8 cellular contexts compared by ENCODE assay signal in the genomic region with DNA sequence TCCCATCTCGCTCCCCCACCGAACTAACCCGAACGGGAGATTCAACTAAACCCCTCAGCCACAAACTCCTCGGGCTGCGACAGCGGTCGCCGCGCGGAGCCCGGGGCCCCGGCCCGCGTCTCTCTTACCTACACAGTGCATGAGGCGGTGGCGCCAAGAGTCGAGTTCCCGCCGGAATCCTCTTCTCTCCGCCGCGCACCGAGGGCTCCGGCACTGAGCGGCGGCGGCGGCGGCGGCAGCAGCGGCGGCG. TPM values are rescaled to one million over a fixed set of nuclear protein-coding genes. Genes with fewer than 3 reads are reported as not detected.
DNase-seq lines count a peak whose midpoint lies in the region; ATAC-seq, FAIRE-seq and TF ChIP-seq lines count a peak whose summit lies in the region.

No MANE protein-coding gene starts in this region.

- intact Hi-C loops in HepG2 (cut with micrococcal nuclease; ENCODE audit: unreplicated experiment) = no loop called here
- intact Hi-C loops in transverse colon (cut with DNase I; ENCODE audit: low total_unique reads) = no loop called here

- TF ChIP-seq EP300 in HepG2 (IDR thresholded peaks at IDR 0.05; ENCODE audit: low read depth in 2 of 2, low read length in 2 of 2) (no peak), HepG2 (CRISPR knock-in tag; IDR thresholded peaks at IDR 0.05; ENCODE audit: borderline replicate concordance) (no peak), transverse colon (IDR thresholded peaks at IDR 0.05; ENCODE audit: low read depth) (no peak)

- TF ChIP-seq CTCF in astrocyte of the cerebellum (IDR thresholded peaks at IDR 0.05; ENCODE audit: low read depth, low read length, missing control alignments) (no peak), HepG2 (CRISPR knock-in tag; IDR thresholded peaks at IDR 0.05) (no peak), transverse colon (IDR thresholded peaks at IDR 0.05) (no peak)

- H2AFZ ChIP-seq in HepG2 (ENCODE audit: low read length) = no peak overlapping the region

- ATAC-seq in HG03432 (IDR thresholded peaks at IDR 0.05; ENCODE audit: unreplicated experiment) (peak; percentile 16), HepG2 (peak; percentile 4; the same call in 1 of the 3 replicates)

- no peaks in the 10 kb centered on the region for H3K9me3 Mint-ChIP-seq in activated T-cell treated with anti-CD3 and anti-CD28 coated beads, Interleukin-2, amount 50 U/mL, for 24 hours

- H3K27me3 Mint-ChIP-seq in activated T-cell treated with anti-CD3 and anti-CD28 coated beads, Interleukin-2, amount 50 U/mL, for 24 hours = peaks cover 37% of the 10 kb centered on the region

- peak overlapping the region; percentile 96 for H3K27ac ChIP-seq in HepG2 (ENCODE audit: extremely low read length, insufficient read depth, low read length)
- peak overlapping the region; percentile 94 to 98 (median 96) for H3K27ac ChIP-seq in transverse colon

- peaks cover 20% of the 10 kb centered on the region for H4K20me1 ChIP-seq in HepG2 (ENCODE audit: insufficient read depth, low read length)

- H3K4me2 ChIP-seq in HepG2 (ENCODE audit: low read depth, low read length) = peak overlapping the region; percentile 45; the same call in 1 of the 2 replicates

- H3K9me3 ChIP-seq in HepG2 (ENCODE audit: low read length) (no peaks in the 10 kb centered on the region), transverse colon (no peaks in the 10 kb centered on the region)

- no peak for DNase-seq in activated T-cell treated with anti-CD3 and anti-CD28 coated beads, Interleukin-2, amount 50 U/mL, for 24 hours
- no peak for DNase-seq in activated T-cell treated with anti-CD3 and anti-CD28 coated beads, Interleukin-2, amount 50 U/mL, for 48 hours
- no peak for DNase-seq in astrocyte of the cerebellum (ENCODE audit: low read depth)
- no peak for DNase-seq in HepG2 (ENCODE audit: low spot score)
- no peak for DNase-seq in transverse colon
- no peak for DNase-seq in HCEC 1CT
- no peak for DNase-seq in SIG-M5 treated with dmso at 0.1 percent for 504 hours (lab: John Stamatoyannopoulos, UW; ENCODE audit: unreplicated experiment)

- peak overlapping the region; percentile 87 for H3K9ac ChIP-seq in HepG2 (ENCODE audit: insufficient read depth, low read depth, low read length)

- H3K4me3 ChIP-seq in astrocyte of the cerebellum (ENCODE audit: low read depth, low read length) = peak overlapping the region; percentile 75
- peak overlapping the region; percentile 89 to 97 (median 93) for H3K4me3 ChIP-seq in HepG2 (replicated peaks in 1 of 3; ENCODE audit: insufficient read depth in 1 of 3, low read depth in 2 of 3, low read length in 3 of 3)
- peak overlapping the region; percentile 83 to 92 (median 87) for H3K4me3 ChIP-seq in transverse colon

- H3K4me1 ChIP-seq in HepG2 (ENCODE audit: insufficient read depth, low read length) (peaks cover 21% of the 10 kb centered on the region), transverse colon (peaks cover 8 to 21% (median 10%) of the 10 kb centered on the region in 4 donors)

- no CpG with 5 or more reads among the region's 34 CpGs for WGBS in HepG2 (ENCODE audit: low lambda C conversion rate)
- WGBS in transverse colon (ENCODE audit: low coverage in 1 of 2), 2 donors = 0% methylated on average over 32 of the region's 34 CpGs; no CpG with 5 or more reads in 1 of the 2 donors

- in situ Hi-C loops in astrocyte of the cerebellum (cut with HindIII; ENCODE audit: low sequenced_read_pairs) = no loop called here
- in situ Hi-C loops in HepG2 (cut with HindIII; ENCODE audit: extremely low pct_ligation_motif_present, low pct_unique_long_range_greater_than_20kb) = loop anchor here (10.0 to 25.0 kb wide), 2 partner anchors 207 to 459 kb away; partner anchors contain the start of genes DCAF16 and NCAPG
- in situ Hi-C loops in transverse colon (cut with MboI; ENCODE audit: low pct_ligation_motif_present in 1 of 4, low pct_unique_long_range_greater_than_20kb in 1 of 4, low sequenced_read_pairs in 3 of 4) = loop anchor here in 3 of 4 donors (5.0 to 25.0 kb wide), 3 partner anchors 214 to 459 kb away; partner anchors contain the start of gene LAP3 (in 2 of the 3)

- H3K27me3 ChIP-seq in HepG2 (ENCODE audit: control insufficient read depth in 1 of 2, insufficient read depth in 2 of 2, low read length in 2 of 2) (peaks cover 0 to 15% of the 10 kb centered on the region in 2 experiments; a peak in 1 of 5 replicates), transverse colon (no peaks in the 10 kb centered on the region)

- TF ChIP-seq POLR2A in HepG2 (IDR thresholded peaks at IDR 0.05; ENCODE audit: insufficient read depth in 1 of 2, low read depth in 2 of 2, low read length in 2 of 2) = no peak; a peak in 1 of 4 replicates
- TF ChIP-seq POLR2A in transverse colon (IDR thresholded peaks at IDR 0.05) = peak; percentile 77

- H3K36me3 ChIP-seq in HepG2 (replicated peaks in 1 of 2; ENCODE audit: control insufficient read depth in 1 of 2, insufficient read depth in 2 of 2, low read length in 2 of 2) = no peaks in the 10 kb centered on the region
- no peaks in the 10 kb centered on the region for H3K36me3 ChIP-seq in transverse colon

- H3K27ac Mint-ChIP-seq in activated T-cell treated with anti-CD3 and anti-CD28 coated beads, Interleukin-2, amount 50 U/mL, for 24 hours = peak overlapping the region; percentile 84

- no peak for FAIRE-seq in HepG2 (lab: Jason Lieb, UNC)

- POLR2A ChIA-PET in HepG2 (lab: Yijun Ruan, JAX) = interaction anchor here (1.3 kb wide), 1 partner anchor 211 kb away, joined by 7 read pairs; the partner anchor contains the start of gene DCAF16

- peaks cover 8% of the 10 kb centered on the region for H3K36me3 Mint-ChIP-seq in activated T-cell treated with anti-CD3 and anti-CD28 coated beads, Interleukin-2, amount 50 U/mL, for 24 hours (ENCODE audit: low read depth)

- CTCF ChIA-PET in HepG2 (lab: Yijun Ruan, JAX; ENCODE audit: low intra/inter-chr PET ratio, low total read pairs) = no interaction called here

- peaks cover 44% of the 10 kb centered on the region for H3K79me2 ChIP-seq in HepG2 (ENCODE audit: insufficient read depth, low read length)

- peaks cover 21% of the 10 kb centered on the region for H3K4me1 Mint-ChIP-seq in activated T-cell treated with anti-CD3 and anti-CD28 coated beads, Interleukin-2, amount 50 U/mL, for 24 hours (ENCODE audit: low read depth)

- no peak for TF ChIP-seq RAD21 in HepG2 (CRISPR knock-in tag; IDR thresholded peaks at IDR 0.05)

- H3K4me3 Mint-ChIP-seq in activated T-cell treated with anti-CD3 and anti-CD28 coated beads, Interleukin-2, amount 50 U/mL, for 24 hours = peak overlapping the region; percentile 84

- no TSS peak for BruUV-seq in HepG2 (replicated peaks; lab: Mats Ljungman, UMichigan)

TF ChIP-seq in HepG2, 621 proteins besides CTCF, POLR2A, EP300 and RAD21 (continues in another document):
- TF ChIP-seq YY1 (IDR thresholded peaks at IDR 0.05; ENCODE audit: insufficient read depth, insufficient replicate concordance, low read depth, low read length) (peak; percentile 87), ZNF776 (CRISPR knock-in tag; IDR thresholded peaks at IDR 0.05) (peak; percentile 35; the same call in 1 of the 2 replicates), SMARCE1 (IDR thresholded peaks at IDR 0.05; ENCODE audit: borderline replicate concordance) (no peak), SMAD3 (CRISPR knock-in tag; IDR thresholded peaks at IDR 0.05) (no peak), ZSCAN9 (CRISPR knock-in tag; IDR thresholded peaks at IDR 0.05; ENCODE audit: borderline replicate concordance) (no peak)
- TF ChIP-seq, protein P1, sequence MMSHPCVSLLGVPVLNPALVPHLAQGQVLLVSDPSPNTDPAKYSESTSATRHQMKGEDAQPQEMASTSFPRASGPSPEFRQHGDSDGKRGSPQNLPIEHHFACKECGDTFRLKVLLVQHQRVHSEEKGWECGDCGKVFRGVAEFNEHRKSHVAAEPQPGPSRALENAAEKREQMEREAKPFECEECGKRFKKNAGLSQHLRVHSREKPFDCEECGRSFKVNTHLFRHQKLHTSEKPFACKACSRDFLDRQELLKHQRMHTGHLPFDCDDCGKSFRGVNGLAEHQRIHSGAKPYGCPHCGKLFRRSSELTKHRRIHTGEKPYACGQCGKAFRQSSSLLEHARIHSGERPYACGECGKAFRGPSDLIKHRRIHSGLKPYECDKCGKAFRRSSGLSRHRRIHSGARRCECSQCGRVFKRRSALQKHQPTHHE (CRISPR knock-in tag; IDR thresholded peaks at IDR 0.05; ENCODE audit: borderline replicate concordance) = peak; percentile 53; the same call in 1 of the 2 replicates

RNA-seq across cellular contexts. Expression of gene LCORL, which starts 0.2 kb away (rescaled TPM):
- total RNA-seq in HepG2 (2016; rRNA removed; fragmentation: Illumina TruSeq; extraction: Trizol) (14.5 and 16.5 TPM in 2 replicates), transverse colon (100 to 1,000 TPM in 1 of 4 donors, 10 to 100 TPM in 3; 14.7 to 162 (median 28.5) TPM)
- 12.9 and 14.7 TPM in 2 replicates for total RNA-seq in HepG2 (2016; cell fraction: cytosol; rRNA removed; fragmentation: Illumina TruSeq; extraction: Trizol; ENCODE audit: low read depth)
- total RNA-seq in HepG2 (2016; cell fraction: insoluble cytoplasmic fraction; rRNA removed; fragmentation: Illumina TruSeq; extraction: Trizol) = 15.7 and 17.7 TPM in 2 replicates
- total RNA-seq in HepG2 (2016; cell fraction: membrane; rRNA removed; fragmentation: Illumina TruSeq; extraction: Trizol) = 6.3 and 9.2 TPM in 2 replicates
- 28.7 and 32.0 TPM in 2 replicates for total RNA-seq in HepG2 (2016; cell fraction: nucleus; rRNA removed; fragmentation: Illumina TruSeq; extraction: Trizol)
- 3.8 and 5.3 TPM in 2 replicates for polyA plus RNA-seq in HepG2 (2011; rRNA removed)
- 1.4 and 2.2 TPM in 2 replicates for polyA plus RNA-seq in HepG2 (2011; cell fraction: cytosol; rRNA removed)
- 3.8 TPM in 2 replicates for polyA plus RNA-seq in HepG2 (2011; cell fraction: nucleus; rRNA removed)
- 7.5 and 8.0 TPM in 2 replicates for polyA plus RNA-seq in HepG2 (2012)
- 4.7 and 5.7 TPM in 2 replicates for polyA plus RNA-seq in HepG2 (2016; cell fraction: cytosol; fragmentation: Illumina TruSeq; extraction: Trizol; ENCODE audit: low read depth)
- polyA plus RNA-seq in HepG2 (2016; cell fraction: insoluble cytoplasmic fraction; fragmentation: Illumina TruSeq; extraction: Trizol; ENCODE audit: low read depth) = 9.4 and 11.8 TPM in 2 replicates
- polyA plus RNA-seq in HepG2 (2016; cell fraction: membrane; fragmentation: Illumina TruSeq; extraction: Trizol; ENCODE audit: low read depth) = 4.8 and 6.3 TPM in 2 replicates
- polyA plus RNA-seq in HepG2 (2016; cell fraction: nucleus; fragmentation: Illumina TruSeq; extraction: Trizol; ENCODE audit: insufficient read depth, low read depth) = 8.6 and 9.4 TPM in 2 replicates
- polyA minus RNA-seq in HepG2 (2011; rRNA and poly(A)+ RNA removed; ENCODE audit: low replicate concordance) = 5.2 and 7.8 TPM in 2 replicates
- 5.4 and 7.4 TPM in 2 replicates for polyA minus RNA-seq in HepG2 (2011; cell fraction: cytosol; rRNA and poly(A)+ RNA removed)
- 53.7 and 60.4 TPM in 2 replicates for polyA minus RNA-seq in HepG2 (2011; cell fraction: nucleus; rRNA and poly(A)+ RNA removed)
